28 cellular contexts compared by ENCODE assay signal in the genomic region with DNA sequence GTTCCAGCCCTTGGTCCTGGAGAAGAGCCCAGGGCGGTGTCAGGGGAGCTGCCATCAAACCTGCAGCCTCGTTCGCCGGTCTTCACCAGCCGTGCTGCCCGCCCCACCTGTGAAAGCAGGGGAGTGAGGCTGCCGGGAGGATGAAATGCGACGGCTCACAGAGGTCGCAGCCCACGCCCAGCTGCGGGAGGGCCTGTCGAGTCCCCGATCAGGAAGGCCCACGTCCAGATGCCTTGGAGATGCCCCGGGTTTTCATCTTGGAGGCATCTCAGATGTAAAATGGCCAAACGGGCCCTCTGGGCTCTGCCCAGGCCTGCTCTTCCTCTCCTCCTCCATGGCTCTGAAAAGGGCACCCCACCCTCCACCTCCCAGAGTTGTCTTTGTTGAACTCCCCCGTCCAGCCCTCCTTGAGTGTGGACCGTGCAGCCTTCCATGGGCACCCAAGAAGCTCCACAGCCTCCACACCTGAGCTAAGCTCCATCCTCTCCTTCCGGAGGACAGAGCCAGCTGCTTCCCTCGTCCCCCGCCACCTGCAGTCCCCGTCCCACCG.
"Had no signal": no experiment of that assay in that cellular context is flagged by ENCODE, and none has a peak within 500 bp of the region (broad histone marks: within the 10 kb centered on the region; RNA-seq: fewer than 3 reads in every experiment).

No MANE protein-coding gene starts in this region.

- H3K36me3 Mint-ChIP-seq: mesothelial cell of epicardium, naive B cell had no signal

- H3K9me3 ChIP-seq: esophagus squamous epithelium, gastrocnemius medialis, heart right ventricle, left lung, lower lobe of right lung, mucosa of descending colon had no signal

- H3K4me3 ChIP-seq: coronary artery, esophagus squamous epithelium, gastrocnemius medialis, heart right ventricle, left lung, lower lobe of right lung, mucosa of descending colon had no signal

- H3K27ac ChIP-seq: coronary artery, epithelial cell of prostate, esophagus squamous epithelium, gastrocnemius medialis, heart right ventricle, left lung, lower lobe of right lung had no signal

- H3K36me3 ChIP-seq: esophagus squamous epithelium, gastrocnemius medialis, heart right ventricle, left lung, lower lobe of right lung had no signal

- ATAC-seq: effector memory CD8-positive, alpha-beta T cell; esophagus mucosa; gastrocnemius medialis; left cardiac atrium; left lung; left ventricle myocardium superior; lower lobe of right lung; mucosa of descending colon had no signal

- H3K4me3 Mint-ChIP-seq: effector memory CD8-positive, alpha-beta T cell; endodermal cell; mesothelial cell of epicardium; naive B cell had no signal

- DNase-seq: dermis blood vessel endothelial cell; effector CD8-positive, alpha-beta T cell; effector memory CD8-positive, alpha-beta T cell; endodermal cell; erythroblast; esophagus squamous epithelium; foreskin fibroblast; foreskin melanocyte; gastrocnemius medialis; glutamatergic neuron; head of caudate nucleus; heart right ventricle; hippocampal formation; left cardiac atrium; left lung; left ventricle myocardium superior; lower lobe of right lung; mesendoderm; mucosa of descending colon; naive B cell had no signal

- H3K4me1 ChIP-seq: esophagus squamous epithelium, gastrocnemius medialis, left lung, lower lobe of right lung had no signal

- H3K27ac Mint-ChIP-seq: effector memory CD8-positive, alpha-beta T cell; endodermal cell; mesothelial cell of epicardium; naive B cell had no signal

- FAIRE-seq: colon, endometrium, islet of Langerhans, keratinocyte had no signal

- H3K4me1 Mint-ChIP-seq: naive B cell had no signal

- H3K9me3 Mint-ChIP-seq: effector memory CD8-positive, alpha-beta T cell; mesothelial cell of epicardium had no signal
